ENCODE assay signal across 8 cellular contexts in the genomic region with DNA sequence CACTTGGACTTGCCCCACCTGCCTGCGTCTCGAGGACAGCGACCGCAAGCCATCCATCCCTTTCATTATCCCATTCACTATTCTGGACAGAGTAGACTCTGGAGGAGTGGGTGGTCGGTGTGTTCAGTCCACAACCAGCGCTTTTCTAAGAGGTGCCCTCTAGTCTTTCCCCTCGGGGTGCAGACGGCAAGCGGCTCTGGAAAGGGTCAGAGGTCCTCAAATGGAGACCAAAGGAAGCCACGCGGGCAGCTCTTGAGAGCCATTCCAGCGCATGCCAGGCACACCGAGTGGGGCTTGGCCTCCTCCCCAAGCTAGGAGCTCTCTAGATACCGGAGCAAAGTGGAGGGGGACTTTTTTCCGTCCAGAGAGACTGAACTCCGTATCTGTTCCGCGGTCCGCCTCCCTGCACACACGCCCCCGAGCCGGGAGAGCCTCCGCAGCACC. TPM values are rescaled to one million over a fixed set of nuclear protein-coding genes. Genes with fewer than 3 reads are reported as not detected.
DNase-seq lines count a peak whose midpoint lies in the region; ATAC-seq, FAIRE-seq and TF ChIP-seq lines count a peak whose summit lies in the region.

No MANE protein-coding gene starts in this region.

- POLR2A ChIA-PET in AG04450 (lab: Yijun Ruan, JAX), result interaction anchor here (0.6 to 1.4 kb wide), 3 partner anchors 15 to 34 kb away, joined by 3 to 4 read pairs (median 4); no protein-coding TSS in a partner anchor
- POLR2A ChIA-PET in naive thymus-derived CD4-positive, alpha-beta T cell (lab: Charles Lee), result no interaction called here

- H3K9me3 Mint-ChIP-seq in naive thymus-derived CD4-positive, alpha-beta T cell, result no peaks in the 10 kb centered on the region

- no peaks in the 10 kb centered on the region for H3K36me3 ChIP-seq in naive thymus-derived CD4-positive, alpha-beta T cell (ENCODE audit: control insufficient read depth in 2 of 3, insufficient read depth in 3 of 3, low read length in 3 of 3)

- peak overlapping the region in 3 of 9 donors; percentile 11 to 43 (median 38) for H3K27ac Mint-ChIP-seq in naive thymus-derived CD4-positive, alpha-beta T cell

- H3K4me3 ChIP-seq in AG04450 (ENCODE audit: low read depth, low read length) (peak overlapping the region; percentile 78), epithelial cell of esophagus (ENCODE audit: low read length) (peak overlapping the region; percentile 55)
- peak overlapping the region; percentile 46 for H3K4me3 ChIP-seq in naive thymus-derived CD4-positive, alpha-beta T cell (ENCODE audit: low read length)

- DNase-seq in AG04450 (ENCODE audit: low read depth, low spot score) (no peak), epithelial cell of esophagus (ENCODE audit: low read depth) (no peak), RCC 7860 (ENCODE audit: low spot score) (no peak)
- peak in 3 of 9 donors; percentile 4 to 45 (median 15) for DNase-seq in naive thymus-derived CD4-positive, alpha-beta T cell

- no peaks in the 10 kb centered on the region for H3K27me3 ChIP-seq in AG04450 (ENCODE audit: control insufficient read depth, insufficient read depth, low read length)
- peaks cover 3 to 7% of the 10 kb centered on the region in 2 donors for H3K27me3 ChIP-seq in naive thymus-derived CD4-positive, alpha-beta T cell (ENCODE audit: control insufficient read depth in 2 of 2, insufficient read depth in 2 of 2, low read length in 2 of 2)

- TF ChIP-seq CTCF in AG04450 (IDR thresholded peaks at IDR 0.05; ENCODE audit: low read depth, low read length) (no peak), VCaP (conservative IDR thresholded peaks at IDR 0.05) (no peak), epithelial cell of esophagus (IDR thresholded peaks at IDR 0.05; ENCODE audit: insufficient read depth, low read depth, low read length, missing control alignments) (no peak)

- H3K36me3 Mint-ChIP-seq in naive thymus-derived CD4-positive, alpha-beta T cell, result peaks cover 0 to 3% (median 0%) of the 10 kb centered on the region in 5 donors

- FAIRE-seq in RCC 7860 (lab: Jason Lieb, UNC), result no peak

- CTCF ChIA-PET in AG04450 (lab: Charles Lee), result interaction anchor here (0.9 to 4.0 kb wide), 3 partner anchors 34 to 341 kb away, joined by 3 to 19 read pairs (median 19); no protein-coding TSS in a partner anchor
- CTCF ChIA-PET in naive thymus-derived CD4-positive, alpha-beta T cell (lab: Charles Lee), result no interaction called here

- peaks cover 36 to 59% (median 47%) of the 10 kb centered on the region in 5 donors for H3K27me3 Mint-ChIP-seq in naive thymus-derived CD4-positive, alpha-beta T cell

- peaks cover 5 to 10% of the 10 kb centered on the region in 2 donors for H3K4me1 ChIP-seq in naive thymus-derived CD4-positive, alpha-beta T cell (ENCODE audit: control insufficient read depth in 2 of 2, insufficient read depth in 2 of 2, low read length in 2 of 2)

- H3K4me3 Mint-ChIP-seq in naive thymus-derived CD4-positive, alpha-beta T cell, result peak overlapping the region; percentile 74 to 94 (median 84)

- intact Hi-C loops in naive thymus-derived CD4-positive, alpha-beta T cell (cut with micrococcal nuclease), result loop anchor here (2.0 to 5.0 kb wide), 2 partner anchors 151 to 184 kb away; partner anchors contain the start of gene PALS2 (in 1 of the 2)

- peak overlapping the region; percentile 90 for H3K27ac ChIP-seq in AG04450 (ENCODE audit: low read depth, low read length)
- H3K27ac ChIP-seq in VCaP, result peak overlapping the region; percentile 35; the same call in 1 of the 2 replicates
- H3K27ac ChIP-seq in naive thymus-derived CD4-positive, alpha-beta T cell (ENCODE audit: low read depth, low read length), result no peak overlapping the region

- ATAC-seq in GM21825 (IDR thresholded peaks at IDR 0.05; ENCODE audit: unreplicated experiment), result peak; percentile 12
- ATAC-seq in naive thymus-derived CD4-positive, alpha-beta T cell, result peak; percentile 41
- ATAC-seq in GM18519 (IDR thresholded peaks at IDR 0.05; ENCODE audit: low FRiP score, unreplicated experiment), result no peak
- ATAC-seq in GM19397 (IDR thresholded peaks at IDR 0.05; ENCODE audit: unreplicated experiment), result no peak

- peaks cover 9 to 30% (median 24%) of the 10 kb centered on the region in 7 donors for H3K4me1 Mint-ChIP-seq in naive thymus-derived CD4-positive, alpha-beta T cell

- no peaks in the 10 kb centered on the region; the same call in 1 of the 2 replicates for H3K9me3 ChIP-seq in AG04450 (ENCODE audit: control insufficient read depth, insufficient read depth, low read length)
- H3K9me3 ChIP-seq in naive thymus-derived CD4-positive, alpha-beta T cell (ENCODE audit: control insufficient read depth in 2 of 3, low read length in 3 of 3), result no peaks in the 10 kb centered on the region

RNA-seq across cellular contexts. Expression of gene GSDME, which starts 0.7 kb away (rescaled TPM):
- 58.3 and 63.8 TPM in 2 replicates for polyA plus RNA-seq in AG04450 (2011; rRNA removed)
- 55.3 and 77.2 TPM in 2 replicates for polyA minus RNA-seq in AG04450 (2011; rRNA and poly(A)+ RNA removed)
- 1 to 10 TPM in 2 of 5 experiments, under 1 TPM in 3; 0.42 to 5.0 (median 0.92) TPM for total RNA-seq in naive thymus-derived CD4-positive, alpha-beta T cell
- polyA plus RNA-seq in naive thymus-derived CD4-positive, alpha-beta T cell, result under 1 TPM in 1 of 2 donors, not detected in 1; 0.41 TPM

Comparison
In these comparisons a context has a peak if more than half of its experiments do, and no peak if none do; other contexts are left out.
1. ATAC-seq: peak in GM21825 (single experiment) and naive thymus-derived CD4-positive, alpha-beta T cell (single experiment); none in GM18519 (single experiment) and GM19397 (single experiment).
2. RNA of gene GSDME, which starts 0.7 kb away (polyA plus RNA-seq): 58.3 to 63.8 TPM in AG04450; 0.41 TPM in naive thymus-derived CD4-positive, alpha-beta T cell; every median in the first group is over 10 times any median in the second.
3. Peak in every context shown above with its lines, with median percentiles within 50 percentile points of each other: H3K4me3 ChIP-seq.